In genomic region chr2:10432315-10433181, GRCh38 we compare ENCODE assay signal across 8 cellular contexts. TPM values are rescaled to one million over a fixed set of nuclear protein-coding genes. Genes with fewer than 3 reads are reported as not detected.
DNase-seq lines count a peak whose midpoint lies in the region; ATAC-seq and TF ChIP-seq lines count a peak whose summit lies in the region.

No MANE protein-coding gene starts in this region.

- POLR2A ChIA-PET in activated naive CD8-positive, alpha-beta T cell treated with anti-CD3 and anti-CD28 coated beads, Interleukin-2, amount 10 ng/mL, durations not matched to agents 7 days and 5 days (lab: Charles Lee): interaction anchor here (0.6 to 1.0 kb wide), 5 partner anchors 14 to 354 kb away, joined by 3 to 4 read pairs (median 3); no protein-coding TSS in a partner anchor

- H3K4me1 Mint-ChIP-seq in activated naive CD8-positive, alpha-beta T cell treated with anti-CD3 and anti-CD28 coated beads, Interleukin-2, amount 10 ng/mL, durations not matched to agents 7 days and 5 days: peaks cover 14% of the 10 kb centered on the region

- H3K4me3 ChIP-seq in AG09309 (ENCODE audit: control insufficient read depth, low read depth, low read length) (peak overlapping the region; percentile 15; the same call in 1 of the 2 replicates), lower lobe of right lung (peak overlapping the region; percentile 44)

- no peak for DNase-seq in AG09309 (ENCODE audit: low read depth)
- DNase-seq in activated naive CD8-positive, alpha-beta T cell treated with anti-CD3 and anti-CD28 coated beads, Interleukin-2, amount 10 ng/mL, durations not matched to agents 7 days and 5 days: peak; percentile 64
- DNase-seq in lower lobe of right lung: peak; percentile 65
- DNase-seq in GM19240 (ENCODE audit: insufficient read length, low spot score): no peak
- DNase-seq in C1 segment of cervical spinal cord (lab: John Stamatoyannopoulos, UW): no peak

- TF ChIP-seq CTCF in AG09309 (IDR thresholded peaks at IDR 0.05; ENCODE audit: control insufficient read depth, insufficient read depth, low read depth, low read length, missing control alignments) (no peak), lower lobe of right lung (IDR thresholded peaks at IDR 0.05) (no peak)

- H3K27me3 Mint-ChIP-seq in activated naive CD8-positive, alpha-beta T cell treated with anti-CD3 and anti-CD28 coated beads, Interleukin-2, amount 10 ng/mL, durations not matched to agents 7 days and 5 days: peaks cover 6% of the 10 kb centered on the region

- H3K27ac Mint-ChIP-seq in activated naive CD8-positive, alpha-beta T cell treated with anti-CD3 and anti-CD28 coated beads, Interleukin-2, amount 10 ng/mL, durations not matched to agents 7 days and 5 days: peak overlapping the region; percentile 63

- H3K27me3 ChIP-seq in lower lobe of right lung (ENCODE audit: low read depth): no peaks in the 10 kb centered on the region

- peak; percentile 63 for ATAC-seq in GM21825 (IDR thresholded peaks at IDR 0.05; ENCODE audit: unreplicated experiment)
- ATAC-seq in activated naive CD8-positive, alpha-beta T cell treated with anti-CD3 and anti-CD28 coated beads, Interleukin-2, amount 10 ng/mL, durations not matched to agents 7 days and 5 days (ENCODE audit: low read depth): peak; percentile 74
- ATAC-seq in lower lobe of right lung: peak; percentile 63 to 64
- ATAC-seq in HG03457 (IDR thresholded peaks at IDR 0.05; ENCODE audit: unreplicated experiment): no peak
- no peak for ATAC-seq in GM21717 (IDR thresholded peaks at IDR 0.05; ENCODE audit: unreplicated experiment)

- H3K9me3 ChIP-seq in lower lobe of right lung: no peaks in the 10 kb centered on the region

- H3K4me1 ChIP-seq in lower lobe of right lung: peaks cover 16% of the 10 kb centered on the region

- H3K27ac ChIP-seq in lower lobe of right lung: no peak overlapping the region

- peaks cover 3% of the 10 kb centered on the region for H3K36me3 Mint-ChIP-seq in activated naive CD8-positive, alpha-beta T cell treated with anti-CD3 and anti-CD28 coated beads, Interleukin-2, amount 10 ng/mL, durations not matched to agents 7 days and 5 days

- peak overlapping the region; percentile 83 for H3K4me3 Mint-ChIP-seq in activated naive CD8-positive, alpha-beta T cell treated with anti-CD3 and anti-CD28 coated beads, Interleukin-2, amount 10 ng/mL, durations not matched to agents 7 days and 5 days

- peaks cover 8% of the 10 kb centered on the region for H3K36me3 ChIP-seq in lower lobe of right lung

- intact Hi-C loops in lower lobe of right lung (cut with DNase I): no loop called here

- no peaks in the 10 kb centered on the region for H3K9me3 Mint-ChIP-seq in activated naive CD8-positive, alpha-beta T cell treated with anti-CD3 and anti-CD28 coated beads, Interleukin-2, amount 10 ng/mL, durations not matched to agents 7 days and 5 days

RNA-seq across cellular contexts. Expression of gene ODC1, which starts 15.6 kb away (rescaled TPM):
- total RNA-seq in activated naive CD8-positive, alpha-beta T cell treated with anti-CD3 and anti-CD28 coated beads, Interleukin-2, amount 10 ng/mL, durations not matched to agents 7 days and 5 days: 10 to 100 TPM; 42.0 to 43.8 TPM
- total RNA-seq in lower lobe of right lung: 30.1 TPM

Comparison
In these comparisons a context has a peak if more than half of its experiments do, and no peak if none do; other contexts are left out.
1. DNase-seq: peak in activated naive CD8-positive, alpha-beta T cell treated with anti-CD3 and anti-CD28 coated beads, Interleukin-2, amount 10 ng/mL, durations not matched to agents 7 days and 5 days (single experiment) and lower lobe of right lung (single experiment); none in AG09309 (single experiment), GM19240 (single experiment) and C1 segment of cervical spinal cord (0 of 14).
2. ATAC-seq: peak in GM21825 (single experiment), activated naive CD8-positive, alpha-beta T cell treated with anti-CD3 and anti-CD28 coated beads, Interleukin-2, amount 10 ng/mL, durations not matched to agents 7 days and 5 days (single experiment) and lower lobe of right lung (2 of 2); none in HG03457 (single experiment) and GM21717 (single experiment).